In the genomic region with DNA sequence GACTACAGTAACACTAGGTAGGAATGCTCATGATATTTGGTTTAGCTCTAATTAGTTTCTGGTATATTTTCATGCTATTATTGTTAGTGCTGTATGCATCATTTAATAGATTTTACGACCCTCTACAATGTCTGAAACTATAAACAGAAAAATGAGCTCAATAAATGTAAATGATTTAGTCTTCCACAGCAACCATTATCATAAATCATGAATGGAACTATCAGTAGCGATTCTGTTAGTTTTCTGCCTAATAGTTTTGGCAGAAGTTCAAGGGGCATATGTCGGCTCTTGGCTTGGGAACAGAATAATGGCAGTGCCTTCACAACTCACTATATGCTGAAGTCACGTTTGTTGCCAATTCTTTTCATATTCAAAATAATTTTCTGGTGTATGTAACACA, we compare ENCODE assay signal across 12 cellular contexts.
DNase-seq lines count a peak whose midpoint lies in the region; ATAC-seq and TF ChIP-seq lines count a peak whose summit lies in the region.
"Had no signal": no experiment of that assay in that cellular context is flagged by ENCODE, and none has a peak within 500 bp of the region (broad histone marks: within the 10 kb centered on the region; RNA-seq: fewer than 3 reads in every experiment).

No MANE protein-coding gene starts in this region.

- CTCF ChIA-PET in PC-3 (lab: Charles Lee) = interaction anchor here (0.5 to 1.1 kb wide), 3 partner anchors 14 to 319 kb away, joined by 3 to 8 read pairs (median 5); no protein-coding TSS in a partner anchor

- peak overlapping the region; percentile 41 for H3K27ac ChIP-seq in PC-3 (ENCODE audit: low read length)
- H3K27ac ChIP-seq: dorsolateral prefrontal cortex, testis had no signal

- no peaks in the 10 kb centered on the region for H3K9me3 ChIP-seq in PC-3 (ENCODE audit: low read length)
- H3K9me3 ChIP-seq: testis had no signal

- no peak overlapping the region for H2AFZ ChIP-seq in PC-3 (ENCODE audit: low read length)

- no peak overlapping the region for H3K9ac ChIP-seq in PC-3 (ENCODE audit: low read length)

- H3K36me3 ChIP-seq in PC-3 (ENCODE audit: low read depth, low read length) = peaks cover 9% of the 10 kb centered on the region; the same call in 1 of the 2 replicates

- H4K20me1 ChIP-seq in PC-3 (ENCODE audit: low read length) = peaks cover 4% of the 10 kb centered on the region; the same call in 1 of the 2 replicates

- H3K9me2 ChIP-seq in PC-3 (replicated peaks; ENCODE audit: low read length) = no peaks in the 10 kb centered on the region

- intact Hi-C loops in PC-3 (cut with micrococcal nuclease) = no loop called here

- H3K27me3 ChIP-seq in PC-3 (ENCODE audit: low read length) = no peaks in the 10 kb centered on the region
- H3K27me3 ChIP-seq: testis had no signal

- peak; percentile 1 for DNase-seq in DMS79 (lab: John Stamatoyannopoulos, UW)
- DNase-seq in NCI-H1694 (lab: John Stamatoyannopoulos, UW) = peak; percentile 94
- DNase-seq in PC-3 = no peak
- DNase-seq in fibroblast of villous mesenchyme (ENCODE audit: low read depth) = peak; percentile 59
- no peak for DNase-seq in DMS114 treated with DMSO at 0.1 percent for 48 hours (lab: John Stamatoyannopoulos, UW; ENCODE audit: unreplicated experiment)
- no peak for DNase-seq in activated effector memory CD4-positive, alpha-beta T cell treated with Interleukin-2 at 50 U/mL for 16 hours
- DNase-seq: activated CD4-positive, alpha-beta T cell treated with anti-CD3 and anti-CD28 coated beads for 1 hour; dorsolateral prefrontal cortex; SIG-M5; testis had no signal

- peak overlapping the region; percentile 41 for H3K4me2 ChIP-seq in PC-3 (ENCODE audit: low read length)

- H3K4me1 ChIP-seq in PC-3 (ENCODE audit: insufficient read depth, low read length) = peaks cover 34% of the 10 kb centered on the region
- H3K4me1 ChIP-seq: testis had no signal

- peaks cover 11% of the 10 kb centered on the region for H3F3A ChIP-seq in PC-3 (ENCODE audit: low read length, unreplicated experiment)

- BruUV-seq in PC-3 (replicated peaks; lab: Mats Ljungman, UMichigan) = no TSS peak

- ATAC-seq in PC-3 = no peak
- no peak for ATAC-seq in GM21360 (IDR thresholded peaks at IDR 0.05; ENCODE audit: unreplicated experiment)
- no peak for ATAC-seq in GM18873 (IDR thresholded peaks at IDR 0.05; ENCODE audit: low FRiP score, unreplicated experiment)

- POLR2A ChIA-PET in PC-3 (lab: Charles Lee; ENCODE audit: unreplicated experiment) = no interaction called here

- TF ChIP-seq CTCF in PC-3 (conservative IDR thresholded peaks at IDR 0.05; ENCODE audit: low read depth, low read length) = no peak
- no peak for TF ChIP-seq CTCF in fibroblast of villous mesenchyme (IDR thresholded peaks at IDR 0.05; ENCODE audit: insufficient read depth, low read depth, low read length)

- no peak overlapping the region for H3K4me3 ChIP-seq in PC-3 (ENCODE audit: low read length)
- H3K4me3 ChIP-seq in fibroblast of villous mesenchyme (ENCODE audit: low read depth, low read length) = no peak overlapping the region
- H3K4me3 ChIP-seq: dorsolateral prefrontal cortex, testis had no signal

- no peaks in the 10 kb centered on the region for H3K79me2 ChIP-seq in PC-3 (ENCODE audit: low read length)

Comparison
In these comparisons a context has a peak if more than half of its experiments do, and no peak if none do; other contexts are left out.
1. DNase-seq: peak in DMS79 (single experiment), NCI-H1694 (single experiment) and fibroblast of villous mesenchyme (single experiment); none in PC-3 (single experiment), DMS114 treated with DMSO at 0.1 percent for 48 hours (single experiment) and activated effector memory CD4-positive, alpha-beta T cell treated with Interleukin-2 at 50 U/mL for 16 hours (single experiment).